ENCODE assay signal across 8 cellular contexts in the genomic region with DNA sequence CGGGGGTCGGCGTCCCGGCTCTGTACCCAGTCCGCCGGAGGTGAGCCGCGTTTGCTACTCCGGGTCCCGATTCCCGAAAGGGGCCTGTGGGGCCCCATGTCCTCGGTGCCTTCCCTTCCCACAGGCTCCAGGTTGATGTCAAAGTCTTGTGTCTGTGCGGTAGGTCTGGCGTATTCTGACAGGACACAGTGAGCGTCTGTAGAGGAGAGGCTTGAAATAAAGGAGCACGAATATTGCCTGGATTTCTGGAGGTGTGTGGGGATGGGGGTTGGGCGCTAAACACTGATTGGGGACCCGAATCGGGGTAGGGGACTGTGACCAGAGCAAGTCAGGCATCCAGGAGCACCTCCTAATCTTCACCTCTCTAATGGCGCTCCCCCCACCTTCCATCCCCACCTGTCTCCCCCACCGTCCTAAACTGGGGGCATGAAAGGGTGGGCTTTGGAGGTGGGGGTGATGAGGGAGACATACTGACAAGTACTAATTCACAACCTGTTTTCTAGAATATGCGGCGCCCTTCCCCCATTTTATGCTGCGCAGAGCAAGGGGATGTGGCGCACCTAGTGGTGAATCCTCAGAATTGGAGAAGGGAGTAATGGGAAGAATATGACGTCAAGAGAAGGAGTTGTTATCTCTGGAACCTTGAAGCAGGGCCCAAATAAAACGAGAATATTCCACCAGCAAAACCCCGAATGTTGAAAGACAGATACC. TPM values are rescaled to one million over a fixed set of nuclear protein-coding genes. Genes with fewer than 3 reads are reported as not detected.
DNase-seq lines count a peak whose midpoint lies in the region; ATAC-seq and TF ChIP-seq lines count a peak whose summit lies in the region.

No MANE protein-coding gene starts in this region.

- TF ChIP-seq CTCF in GM23338 (conservative IDR thresholded peaks at IDR 0.05; ENCODE audit: low read depth in 2 of 2) (peak; percentile 55 to 58), cardiac fibroblast (IDR thresholded peaks at IDR 0.05; ENCODE audit: low read depth, low read length) (peak; percentile 65)

- H3K9me3 ChIP-seq in iPS-18a (ENCODE audit: control insufficient read depth, low read depth, low read length): peaks cover 8% of the 10 kb centered on the region

- H3K27me3 ChIP-seq in GM23338 (ENCODE audit: insufficient read depth) (peaks cover 13% of the 10 kb centered on the region), iPS-18a (ENCODE audit: control insufficient read depth, insufficient read depth, low read length) (peaks cover 12% of the 10 kb centered on the region)

- intact Hi-C loops in posterior vena cava (cut with DNase I): loop anchor here in 1 of 2 donors (5.0 kb wide), 1 partner anchor 1399 kb away; the partner anchor contains the start of gene ZCCHC18

- peak overlapping the region; percentile 47 for H3K9ac ChIP-seq in iPS-18a (ENCODE audit: low read length)

- H3K9me3 Mint-ChIP-seq in GM23338: no peaks in the 10 kb centered on the region

- peak overlapping the region; percentile 59; the same call in 1 of the 2 replicates for H3K27ac Mint-ChIP-seq in GM23338

- no peaks in the 10 kb centered on the region; the same call in 1 of the 2 replicates for H3K4me1 ChIP-seq in GM23338 (ENCODE audit: insufficient read depth)
- H3K4me1 ChIP-seq in iPS-18a (ENCODE audit: control insufficient read depth, low read depth, low read length): peaks cover 3% of the 10 kb centered on the region

- DNase-seq in AG20443 (ENCODE audit: low spot score) (peak; percentile 54), GM23338 (ENCODE audit: low spot score) (peak; percentile 64), NCI-H82 (lab: John Stamatoyannopoulos, UW) (peak; percentile 64), cardiac fibroblast (ENCODE audit: low read depth in 2 of 2) (peak; percentile 61 to 72), putamen (ENCODE audit: low spot score) (peak; percentile 63), posterior vena cava (ENCODE audit: low spot score) (no peak)
- no peak for DNase-seq in activated effector memory CD4-positive, alpha-beta T cell treated with anti-CD3 and anti-CD28 coated beads, Interleukin-2, amount 50 U/mL, for 16 hours

- H3K27ac ChIP-seq in GM23338 (ENCODE audit: low read depth) (no peak overlapping the region), iPS-18a (ENCODE audit: low read length) (no peak overlapping the region)

- H3K79me2 ChIP-seq in GM23338 (replicated peaks; ENCODE audit: insufficient read depth): no peaks in the 10 kb centered on the region

- H3F3A ChIP-seq in GM23338 (replicated peaks; ENCODE audit: low read depth): no peaks in the 10 kb centered on the region

- H3K4me2 ChIP-seq in GM23338: peak overlapping the region; percentile 79

- peak overlapping the region; percentile 91 for H3K4me3 Mint-ChIP-seq in GM23338

- no peaks in the 10 kb centered on the region for H3K36me3 ChIP-seq in GM23338 (ENCODE audit: insufficient read depth)
- H3K36me3 ChIP-seq in iPS-18a (ENCODE audit: control insufficient read depth, low read depth, low read length): no peaks in the 10 kb centered on the region

- peak; percentile 52 for ATAC-seq in GM23338

- no peaks in the 10 kb centered on the region for H4K20me1 ChIP-seq in GM23338 (replicated peaks; ENCODE audit: insufficient read depth)

- H3K4me1 Mint-ChIP-seq in GM23338: peaks cover 11% of the 10 kb centered on the region

- H3K9me2 ChIP-seq in GM23338 (ENCODE audit: insufficient read depth): no peaks in the 10 kb centered on the region

- H2AFZ ChIP-seq in GM23338: no peak overlapping the region

- peaks cover 9% of the 10 kb centered on the region; the same call in 1 of the 3 replicates for H3K36me3 Mint-ChIP-seq in GM23338 (ENCODE audit: low read depth)

- H3K4me3 ChIP-seq in GM23338 (peak overlapping the region; percentile 72), cardiac fibroblast (replicated peaks in 1 of 2; ENCODE audit: low read depth in 2 of 2, low read length in 2 of 2) (peak overlapping the region; percentile 66 to 74), iPS-18a (ENCODE audit: low read length) (peak overlapping the region; percentile 73)

- peaks cover 9% of the 10 kb centered on the region for H3K27me3 Mint-ChIP-seq in GM23338 (ENCODE audit: insufficient read depth, low read depth, poor library complexity)

TF ChIP-seq in GM23338, 12 proteins besides CTCF, POLR2A, EP300 and RAD21:
- TF ChIP-seq NANOG (IDR thresholded peaks at IDR 0.05; ENCODE audit: borderline replicate concordance) (no peak), JUNB (IDR thresholded peaks at IDR 0.05; ENCODE audit: unreplicated experiment) (no peak), EZH2 (IDR thresholded peaks at IDR 0.05; ENCODE audit: low read depth, unreplicated experiment) (no peak), CREB1 (CRISPR knock-in tag; IDR thresholded peaks at IDR 0.05; ENCODE audit: low read depth) (peak; percentile 60; the same call in 1 of the 2 replicates)
TF ChIP-seq in GM23338: peak in this region for 1.

RNA-seq across cellular contexts. Expression of gene GPRASP2, which starts 0.9 kb away (rescaled TPM):
- 18.0 and 22.4 TPM in 2 replicates for total RNA-seq in GM23338 (2014; rRNA removed; shearing (Covaris generic))
- polyA plus RNA-seq in GM23338 (2016; fragmentation: Nextera tagmentation; extraction: Ambion mirVana): 4.0 and 4.9 TPM in 2 replicates
- 10 to 100 TPM in 1 of 2 donors, 1 to 10 TPM in 1; 9.3 to 11.5 TPM for total RNA-seq in posterior vena cava

RNA-seq across cellular contexts. Expression of gene GPRASP3, which starts 7.4 kb away (rescaled TPM):
- 17.8 and 18.2 TPM in 2 replicates for total RNA-seq in GM23338 (2014; rRNA removed; shearing (Covaris generic))
- 6.4 and 7.9 TPM in 2 replicates for polyA plus RNA-seq in GM23338 (2016; fragmentation: Nextera tagmentation; extraction: Ambion mirVana)
- 1 to 10 TPM; 4.5 to 6.7 TPM for total RNA-seq in posterior vena cava

Comparison
In these comparisons a context has a peak if more than half of its experiments do, and no peak if none do; other contexts are left out.
1. DNase-seq: peak in AG20443 (single experiment), GM23338 (single experiment), NCI-H82 (single experiment), cardiac fibroblast (2 of 2) and putamen (single experiment); none in posterior vena cava (single experiment) and activated effector memory CD4-positive, alpha-beta T cell treated with anti-CD3 and anti-CD28 coated beads, Interleukin-2, amount 50 U/mL, for 16 hours (single experiment).
2. Peak in every context shown above with its lines, with median percentiles within 50 percentile points of each other: H3K4me3 ChIP-seq.